In the genomic region with DNA sequence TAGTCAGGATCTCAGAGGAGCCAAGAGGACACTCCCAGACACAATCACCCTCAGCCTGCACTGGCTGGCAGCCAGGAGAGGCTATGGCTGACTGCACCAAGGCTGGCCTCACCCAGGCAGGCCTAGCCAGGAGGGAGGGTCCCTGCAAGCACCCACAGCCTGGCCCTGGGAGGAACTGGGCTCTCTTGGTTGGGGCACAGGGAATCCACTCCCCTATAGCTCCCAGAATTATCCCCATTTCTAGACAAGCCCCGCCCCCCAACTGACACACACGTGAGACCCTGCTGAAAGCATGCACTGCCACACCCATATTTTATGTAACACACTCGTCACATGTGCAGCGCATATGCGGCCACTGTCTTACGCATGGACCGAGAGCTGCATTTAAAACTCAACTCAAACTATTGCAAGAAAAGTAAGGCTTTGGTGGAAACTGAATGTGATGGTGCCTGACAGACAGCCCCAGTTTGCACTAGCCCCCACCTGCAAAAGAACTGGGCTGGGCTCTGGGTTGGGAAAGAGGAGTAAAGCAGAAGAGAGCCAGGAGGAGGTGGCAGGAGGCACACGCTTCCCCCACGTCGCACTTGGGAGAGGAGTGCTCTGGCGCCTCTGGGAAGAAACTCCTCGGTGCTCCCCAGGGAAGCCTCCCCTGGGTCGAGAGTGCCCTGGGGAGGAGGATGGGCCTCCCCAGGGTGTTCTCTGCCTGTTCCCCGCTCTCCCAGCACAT, we compare ENCODE assay signal across 15 cellular contexts. TPM values are rescaled to one million over a fixed set of nuclear protein-coding genes. Genes with fewer than 3 reads are reported as not detected.
A peak's percentile ranks its signal among the peaks of the same experiment; 100 is the strongest.
DNase-seq lines count a peak whose midpoint lies in the region; ATAC-seq and TF ChIP-seq lines count a peak whose summit lies in the region.
"Had no signal": no experiment of that assay in that cellular context is flagged by ENCODE, and none has a peak within 500 bp of the region (broad histone marks: within the 10 kb centered on the region; RNA-seq: fewer than 3 reads in every experiment).

No MANE protein-coding gene starts in this region.

- no peaks in the 10 kb centered on the region for H3K36me3 Mint-ChIP-seq in type B pancreatic cell
- H3K36me3 Mint-ChIP-seq: naive thymus-derived CD4-positive, alpha-beta T cell had no signal

- H3K9me3 Mint-ChIP-seq in type B pancreatic cell = no peaks in the 10 kb centered on the region
- H3K9me3 Mint-ChIP-seq: naive thymus-derived CD4-positive, alpha-beta T cell had no signal

- DNase-seq in NCI-H2196 (lab: John Stamatoyannopoulos, UW; ENCODE audit: unreplicated experiment) (peak; percentile 24), NCI-H2196 treated with DMSO at 0.1 percent for 48 hours (lab: John Stamatoyannopoulos, UW; ENCODE audit: unreplicated experiment) (no peak), NCI-H460 (ENCODE audit: extremely low read depth, low read depth) (peak; percentile 36), type B pancreatic cell (ENCODE audit: extremely low spot score, unreplicated experiment) (peak; percentile 60), NCI-H748 treated with DMSO at 0.1 percent for 48 hours (lab: John Stamatoyannopoulos, UW) (no peak), AG08395 (ENCODE audit: low spot score) (no peak)
- DNase-seq: dermis blood vessel endothelial cell; foreskin melanocyte; HCEC 1CT; naive thymus-derived CD4-positive, alpha-beta T cell; tibial artery had no signal

- TF ChIP-seq CTCF in type B pancreatic cell (conservative IDR thresholded peaks at IDR 0.05) = no peak

- no peak overlapping the region for H3K4me3 Mint-ChIP-seq in type B pancreatic cell
- H3K4me3 Mint-ChIP-seq: naive thymus-derived CD4-positive, alpha-beta T cell had no signal

- no peaks in the 10 kb centered on the region for H3K4me1 Mint-ChIP-seq in type B pancreatic cell (ENCODE audit: unreplicated experiment)

- H3K27ac Mint-ChIP-seq in type B pancreatic cell = no peak overlapping the region

- ATAC-seq in esophagus mucosa (peak; percentile 95), HG02763 (IDR thresholded peaks at IDR 0.05; ENCODE audit: unreplicated experiment) (no peak)
- ATAC-seq: naive thymus-derived CD4-positive, alpha-beta T cell had no signal

- peaks cover 7% of the 10 kb centered on the region for H3K27me3 Mint-ChIP-seq in type B pancreatic cell

RNA-seq across cellular contexts. Expression of gene ARHGEF4, which starts 28.9 kb away (rescaled TPM):
- 3.8 and 4.2 TPM in 2 replicates for total RNA-seq in NCI-H460 (2014; rRNA removed; shearing (Covaris generic))
- polyA plus RNA-seq in NCI-H460 (2014; cell fraction: nucleus; rRNA removed) = 13.6 and 21.9 TPM in 2 replicates
- total RNA-seq in esophagus mucosa = 41.8 TPM
- total RNA-seq in type B pancreatic cell (ENCODE audit: low replicate concordance) = 15.7 and 31.4 TPM in 2 replicates

RNA-seq across cellular contexts. Expression of gene AMER3, which starts 52.5 kb away (rescaled TPM):
- total RNA-seq in NCI-H460 (2014; rRNA removed; shearing (Covaris generic)) = not detected in 2 replicates
- polyA plus RNA-seq in NCI-H460 (2014; cell fraction: nucleus; rRNA removed) = not detected in 2 replicates
- total RNA-seq in esophagus mucosa = not detected
- total RNA-seq in type B pancreatic cell (ENCODE audit: low replicate concordance) = 3.9 and 10.9 TPM in 2 replicates
- total RNA-seq: dermis blood vessel endothelial cell; kidney epithelial cell; naive thymus-derived CD4-positive, alpha-beta T cell had no signal
- polyA plus RNA-seq: A549; naive thymus-derived CD4-positive, alpha-beta T cell had no signal

Comparison
In these comparisons a context has a peak if more than half of its experiments do, and no peak if none do; other contexts are left out.
1. DNase-seq: peak in NCI-H2196 (single experiment), NCI-H460 (single experiment) and type B pancreatic cell (single experiment); none in NCI-H2196 treated with DMSO at 0.1 percent for 48 hours (single experiment), NCI-H748 treated with DMSO at 0.1 percent for 48 hours (single experiment) and AG08395 (single experiment).